In the genomic region with DNA sequence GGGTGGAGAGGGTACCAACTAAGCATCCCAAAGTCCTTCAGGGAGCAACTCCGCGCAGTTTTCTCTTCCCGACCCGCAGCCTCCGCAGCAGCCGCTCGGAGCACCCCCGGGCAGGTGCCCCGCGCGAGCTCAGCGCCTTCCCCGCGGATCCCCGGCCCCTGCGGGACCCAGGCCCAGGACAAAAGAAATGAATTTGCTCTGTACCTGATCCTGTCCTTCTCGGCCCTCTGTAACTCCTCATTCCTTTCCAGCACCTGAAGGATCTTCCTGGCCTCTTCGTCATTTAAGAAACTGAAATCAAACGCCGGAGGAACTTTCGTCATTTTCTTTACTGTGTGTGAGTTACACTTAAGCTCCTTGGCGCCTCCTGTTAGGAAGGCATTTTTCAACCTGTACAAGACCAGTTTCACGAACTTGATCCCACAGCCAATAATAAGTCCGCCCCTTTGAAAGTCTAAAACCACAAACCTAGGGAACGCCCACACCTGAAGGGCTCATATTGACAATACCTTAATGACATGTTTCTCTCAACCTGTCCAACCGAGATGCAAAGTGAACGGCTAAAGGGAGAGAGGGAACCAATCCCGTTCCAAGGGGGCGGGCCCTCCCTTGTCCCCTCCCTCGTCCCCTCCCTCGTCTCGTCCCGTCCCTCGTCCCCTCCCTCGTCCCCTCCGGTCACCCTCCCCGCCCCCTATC, we compare ENCODE assay signal across 1 cellular context.
A peak's percentile ranks its signal among the peaks of the same experiment; 100 is the strongest.
TF ChIP-seq lines count a peak whose summit lies in the region.

A gene with protein sequence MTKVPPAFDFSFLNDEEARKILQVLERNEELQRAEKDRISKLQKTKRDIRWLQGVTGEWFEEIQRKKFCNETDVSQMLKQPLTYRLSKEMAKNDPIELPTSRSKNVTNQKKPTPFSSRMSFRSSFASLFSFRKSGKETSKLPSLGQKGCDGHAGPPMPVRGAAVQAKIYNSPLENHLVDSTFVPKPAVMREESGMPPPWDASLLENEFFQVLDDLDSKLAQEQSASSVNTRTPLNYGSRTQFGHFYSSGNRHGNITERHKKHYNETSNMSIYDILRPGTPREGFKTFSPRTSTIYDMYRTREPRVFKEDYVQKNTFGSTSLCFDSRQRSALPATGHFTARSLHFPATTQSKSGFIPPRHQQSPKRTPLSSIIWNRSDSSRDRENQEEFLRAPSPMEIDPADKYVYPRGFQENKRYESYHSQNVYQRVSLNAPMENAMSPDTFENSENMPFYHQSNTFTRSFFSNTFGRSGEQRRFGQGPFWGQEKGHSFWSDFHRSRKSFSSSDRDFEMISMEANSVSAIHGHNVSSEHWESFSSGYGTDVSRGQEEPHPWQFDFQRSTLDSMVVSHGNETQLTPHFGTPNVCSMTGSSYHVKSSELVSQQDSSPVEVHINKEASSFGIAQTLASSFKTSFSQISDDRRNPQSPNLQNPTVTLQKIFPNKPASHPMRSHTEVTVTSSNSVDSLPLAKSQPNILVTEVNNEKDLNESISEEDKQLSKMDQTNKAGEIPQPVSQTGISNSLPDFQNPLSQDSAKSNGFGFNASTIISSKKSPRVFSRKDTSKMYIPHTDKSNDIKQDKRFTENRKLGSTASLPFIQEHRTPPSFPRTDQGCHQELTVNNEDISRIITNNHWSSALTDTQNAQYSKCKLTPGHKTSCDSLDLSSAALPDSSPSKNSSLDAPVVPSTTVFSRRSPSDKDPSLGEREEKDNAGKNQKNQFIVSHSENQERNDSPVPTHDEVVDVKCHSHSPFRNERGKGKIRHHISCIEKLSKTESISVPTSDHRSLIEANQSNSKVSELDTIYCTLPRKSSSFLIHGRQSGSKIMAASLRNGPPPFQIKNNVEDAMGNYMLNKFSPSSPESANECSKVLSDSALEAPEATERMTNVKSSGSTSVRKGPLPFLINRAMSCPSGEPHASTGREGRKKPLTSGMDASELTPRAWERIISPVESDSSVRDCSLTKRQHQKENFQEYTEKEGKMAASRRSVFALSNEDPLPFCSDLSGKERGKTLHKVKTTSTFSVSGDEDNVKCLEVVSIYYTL (N-terminal part only) (minus strand): TSS at position 555 of the 696 bp plus-strand sequence. CDS start 232 bp downstream, at position 323.

TF ChIP-seq in K562, 482 proteins besides CTCF, POLR2A, EP300 and RAD21 (continued from another document and continues in another):
- TF ChIP-seq, protein P1, sequence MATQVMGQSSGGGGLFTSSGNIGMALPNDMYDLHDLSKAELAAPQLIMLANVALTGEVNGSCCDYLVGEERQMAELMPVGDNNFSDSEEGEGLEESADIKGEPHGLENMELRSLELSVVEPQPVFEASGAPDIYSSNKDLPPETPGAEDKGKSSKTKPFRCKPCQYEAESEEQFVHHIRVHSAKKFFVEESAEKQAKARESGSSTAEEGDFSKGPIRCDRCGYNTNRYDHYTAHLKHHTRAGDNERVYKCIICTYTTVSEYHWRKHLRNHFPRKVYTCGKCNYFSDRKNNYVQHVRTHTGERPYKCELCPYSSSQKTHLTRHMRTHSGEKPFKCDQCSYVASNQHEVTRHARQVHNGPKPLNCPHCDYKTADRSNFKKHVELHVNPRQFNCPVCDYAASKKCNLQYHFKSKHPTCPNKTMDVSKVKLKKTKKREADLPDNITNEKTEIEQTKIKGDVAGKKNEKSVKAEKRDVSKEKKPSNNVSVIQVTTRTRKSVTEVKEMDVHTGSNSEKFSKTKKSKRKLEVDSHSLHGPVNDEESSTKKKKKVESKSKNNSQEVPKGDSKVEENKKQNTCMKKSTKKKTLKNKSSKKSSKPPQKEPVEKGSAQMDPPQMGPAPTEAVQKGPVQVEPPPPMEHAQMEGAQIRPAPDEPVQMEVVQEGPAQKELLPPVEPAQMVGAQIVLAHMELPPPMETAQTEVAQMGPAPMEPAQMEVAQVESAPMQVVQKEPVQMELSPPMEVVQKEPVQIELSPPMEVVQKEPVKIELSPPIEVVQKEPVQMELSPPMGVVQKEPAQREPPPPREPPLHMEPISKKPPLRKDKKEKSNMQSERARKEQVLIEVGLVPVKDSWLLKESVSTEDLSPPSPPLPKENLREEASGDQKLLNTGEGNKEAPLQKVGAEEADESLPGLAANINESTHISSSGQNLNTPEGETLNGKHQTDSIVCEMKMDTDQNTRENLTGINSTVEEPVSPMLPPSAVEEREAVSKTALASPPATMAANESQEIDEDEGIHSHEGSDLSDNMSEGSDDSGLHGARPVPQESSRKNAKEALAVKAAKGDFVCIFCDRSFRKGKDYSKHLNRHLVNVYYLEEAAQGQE (CRISPR knock-in tag; IDR thresholded peaks at IDR 0.05; ENCODE audit: low read depth) = no peak
- TF ChIP-seq NFXL1 (CRISPR knock-in tag; IDR thresholded peaks at IDR 0.05) (no peak), RBFOX2 (IDR thresholded peaks at IDR 0.05; ENCODE audit: low read depth, low read length) (peak; percentile 71), TAF1 (IDR thresholded peaks at IDR 0.05; ENCODE audit: control insufficient read depth, extremely low read depth, insufficient read depth, low read length, severe bottlenecking) (peak; percentile 48), HNRNPH1 (optimal IDR thresholded peaks at IDR 0.05; ENCODE audit: low read depth, low read length) (no peak), RBM25 (IDR thresholded peaks at IDR 0.05; ENCODE audit: low read depth, low read length, severe bottlenecking) (peak; percentile 16), BRD9 (IDR thresholded peaks at IDR 0.05; ENCODE audit: low read depth, partially characterized antibody) (peak; percentile 55), ZFX (CRISPR knock-in tag; IDR thresholded peaks at IDR 0.05) (peak; percentile 75), HDAC1 (IDR thresholded peaks at IDR 0.05) (peak in 1 of 2 experiments; percentile 42; a peak in 1 of 4 replicates), ATF7 (IDR thresholded peaks at IDR 0.05) (peak; percentile 52; the same call in 1 of the 2 replicates), ZBED1 (IDR thresholded peaks at IDR 0.05) (0 out of 2 replicates have a peak, but pooled peaks have one; percentile 34), SIN3A (IDR thresholded peaks at IDR 0.05; ENCODE audit: borderline replicate concordance in 2 of 2, control insufficient read depth in 1 of 2, low read depth in 2 of 2, low read length in 2 of 2) (peak in 1 of 2 experiments; percentile 61; a peak in 1 of 4 replicates), JUN (IDR thresholded peaks at IDR 0.05; ENCODE audit: borderline replicate concordance, low read depth, low read length) (no peak), JUN (CRISPR knock-in tag; IDR thresholded peaks at IDR 0.05; ENCODE audit: borderline replicate concordance) (0 out of 2 replicates have a peak, but pooled peaks have one; percentile 54), ESRRA (IDR thresholded peaks at IDR 0.05; ENCODE audit: borderline replicate concordance, low read depth) (peak; percentile 53; the same call in 1 of the 2 replicates), NFIC (IDR thresholded peaks at IDR 0.05) (peak; percentile 12; the same call in 1 of the 2 replicates), ZNF436 (CRISPR knock-in tag; IDR thresholded peaks at IDR 0.05) (no peak), CBX1 (IDR thresholded peaks at IDR 0.05; ENCODE audit: low read depth) (no peak), MAZ (CRISPR knock-in tag; conservative IDR thresholded peaks at IDR 0.05 in 1 of 2, IDR thresholded peaks at IDR 0.05 in 1 of 2) (peak; percentile 11 to 64; a peak in 2 of 4 replicates), MEF2D (tag; conservative IDR thresholded peaks at IDR 0.05; ENCODE audit: low read depth) (no peak), CEBPG (CRISPR knock-in tag; IDR thresholded peaks at IDR 0.05) (no peak), CEBPG (tag; conservative IDR thresholded peaks at IDR 0.05 in 1 of 2, IDR thresholded peaks at IDR 0.05 in 1 of 2) (peak in 1 of 2 experiments; percentile 28; a peak in 1 of 4 replicates)
- TF ChIP-seq, protein P2, sequence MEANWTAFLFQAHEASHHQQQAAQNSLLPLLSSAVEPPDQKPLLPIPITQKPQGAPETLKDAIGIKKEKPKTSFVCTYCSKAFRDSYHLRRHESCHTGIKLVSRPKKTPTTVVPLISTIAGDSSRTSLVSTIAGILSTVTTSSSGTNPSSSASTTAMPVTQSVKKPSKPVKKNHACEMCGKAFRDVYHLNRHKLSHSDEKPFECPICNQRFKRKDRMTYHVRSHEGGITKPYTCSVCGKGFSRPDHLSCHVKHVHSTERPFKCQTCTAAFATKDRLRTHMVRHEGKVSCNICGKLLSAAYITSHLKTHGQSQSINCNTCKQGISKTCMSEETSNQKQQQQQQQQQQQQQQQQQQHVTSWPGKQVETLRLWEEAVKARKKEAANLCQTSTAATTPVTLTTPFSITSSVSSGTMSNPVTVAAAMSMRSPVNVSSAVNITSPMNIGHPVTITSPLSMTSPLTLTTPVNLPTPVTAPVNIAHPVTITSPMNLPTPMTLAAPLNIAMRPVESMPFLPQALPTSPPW (CRISPR knock-in tag; IDR thresholded peaks at IDR 0.05) = peak; percentile 88
- TF ChIP-seq, protein P3, sequence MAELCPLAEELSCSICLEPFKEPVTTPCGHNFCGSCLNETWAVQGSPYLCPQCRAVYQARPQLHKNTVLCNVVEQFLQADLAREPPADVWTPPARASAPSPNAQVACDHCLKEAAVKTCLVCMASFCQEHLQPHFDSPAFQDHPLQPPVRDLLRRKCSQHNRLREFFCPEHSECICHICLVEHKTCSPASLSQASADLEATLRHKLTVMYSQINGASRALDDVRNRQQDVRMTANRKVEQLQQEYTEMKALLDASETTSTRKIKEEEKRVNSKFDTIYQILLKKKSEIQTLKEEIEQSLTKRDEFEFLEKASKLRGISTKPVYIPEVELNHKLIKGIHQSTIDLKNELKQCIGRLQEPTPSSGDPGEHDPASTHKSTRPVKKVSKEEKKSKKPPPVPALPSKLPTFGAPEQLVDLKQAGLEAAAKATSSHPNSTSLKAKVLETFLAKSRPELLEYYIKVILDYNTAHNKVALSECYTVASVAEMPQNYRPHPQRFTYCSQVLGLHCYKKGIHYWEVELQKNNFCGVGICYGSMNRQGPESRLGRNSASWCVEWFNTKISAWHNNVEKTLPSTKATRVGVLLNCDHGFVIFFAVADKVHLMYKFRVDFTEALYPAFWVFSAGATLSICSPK (IDR thresholded peaks at IDR 0.05; ENCODE audit: borderline replicate concordance) = 0 out of 2 replicates have a peak, but pooled peaks have one; percentile 18
- TF ChIP-seq, protein P4, sequence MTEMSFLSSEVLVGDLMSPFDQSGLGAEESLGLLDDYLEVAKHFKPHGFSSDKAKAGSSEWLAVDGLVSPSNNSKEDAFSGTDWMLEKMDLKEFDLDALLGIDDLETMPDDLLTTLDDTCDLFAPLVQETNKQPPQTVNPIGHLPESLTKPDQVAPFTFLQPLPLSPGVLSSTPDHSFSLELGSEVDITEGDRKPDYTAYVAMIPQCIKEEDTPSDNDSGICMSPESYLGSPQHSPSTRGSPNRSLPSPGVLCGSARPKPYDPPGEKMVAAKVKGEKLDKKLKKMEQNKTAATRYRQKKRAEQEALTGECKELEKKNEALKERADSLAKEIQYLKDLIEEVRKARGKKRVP (CRISPR knock-in tag; IDR thresholded peaks at IDR 0.05) = no peak
- TF ChIP-seq, protein P5, sequence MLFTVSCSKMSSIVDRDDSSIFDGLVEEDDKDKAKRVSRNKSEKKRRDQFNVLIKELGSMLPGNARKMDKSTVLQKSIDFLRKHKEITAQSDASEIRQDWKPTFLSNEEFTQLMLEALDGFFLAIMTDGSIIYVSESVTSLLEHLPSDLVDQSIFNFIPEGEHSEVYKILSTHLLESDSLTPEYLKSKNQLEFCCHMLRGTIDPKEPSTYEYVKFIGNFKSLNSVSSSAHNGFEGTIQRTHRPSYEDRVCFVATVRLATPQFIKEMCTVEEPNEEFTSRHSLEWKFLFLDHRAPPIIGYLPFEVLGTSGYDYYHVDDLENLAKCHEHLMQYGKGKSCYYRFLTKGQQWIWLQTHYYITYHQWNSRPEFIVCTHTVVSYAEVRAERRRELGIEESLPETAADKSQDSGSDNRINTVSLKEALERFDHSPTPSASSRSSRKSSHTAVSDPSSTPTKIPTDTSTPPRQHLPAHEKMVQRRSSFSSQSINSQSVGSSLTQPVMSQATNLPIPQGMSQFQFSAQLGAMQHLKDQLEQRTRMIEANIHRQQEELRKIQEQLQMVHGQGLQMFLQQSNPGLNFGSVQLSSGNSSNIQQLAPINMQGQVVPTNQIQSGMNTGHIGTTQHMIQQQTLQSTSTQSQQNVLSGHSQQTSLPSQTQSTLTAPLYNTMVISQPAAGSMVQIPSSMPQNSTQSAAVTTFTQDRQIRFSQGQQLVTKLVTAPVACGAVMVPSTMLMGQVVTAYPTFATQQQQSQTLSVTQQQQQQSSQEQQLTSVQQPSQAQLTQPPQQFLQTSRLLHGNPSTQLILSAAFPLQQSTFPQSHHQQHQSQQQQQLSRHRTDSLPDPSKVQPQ (CRISPR knock-in tag; IDR thresholded peaks at IDR 0.05; ENCODE audit: borderline replicate concordance) = no peak
- TF ChIP-seq, protein P6, sequence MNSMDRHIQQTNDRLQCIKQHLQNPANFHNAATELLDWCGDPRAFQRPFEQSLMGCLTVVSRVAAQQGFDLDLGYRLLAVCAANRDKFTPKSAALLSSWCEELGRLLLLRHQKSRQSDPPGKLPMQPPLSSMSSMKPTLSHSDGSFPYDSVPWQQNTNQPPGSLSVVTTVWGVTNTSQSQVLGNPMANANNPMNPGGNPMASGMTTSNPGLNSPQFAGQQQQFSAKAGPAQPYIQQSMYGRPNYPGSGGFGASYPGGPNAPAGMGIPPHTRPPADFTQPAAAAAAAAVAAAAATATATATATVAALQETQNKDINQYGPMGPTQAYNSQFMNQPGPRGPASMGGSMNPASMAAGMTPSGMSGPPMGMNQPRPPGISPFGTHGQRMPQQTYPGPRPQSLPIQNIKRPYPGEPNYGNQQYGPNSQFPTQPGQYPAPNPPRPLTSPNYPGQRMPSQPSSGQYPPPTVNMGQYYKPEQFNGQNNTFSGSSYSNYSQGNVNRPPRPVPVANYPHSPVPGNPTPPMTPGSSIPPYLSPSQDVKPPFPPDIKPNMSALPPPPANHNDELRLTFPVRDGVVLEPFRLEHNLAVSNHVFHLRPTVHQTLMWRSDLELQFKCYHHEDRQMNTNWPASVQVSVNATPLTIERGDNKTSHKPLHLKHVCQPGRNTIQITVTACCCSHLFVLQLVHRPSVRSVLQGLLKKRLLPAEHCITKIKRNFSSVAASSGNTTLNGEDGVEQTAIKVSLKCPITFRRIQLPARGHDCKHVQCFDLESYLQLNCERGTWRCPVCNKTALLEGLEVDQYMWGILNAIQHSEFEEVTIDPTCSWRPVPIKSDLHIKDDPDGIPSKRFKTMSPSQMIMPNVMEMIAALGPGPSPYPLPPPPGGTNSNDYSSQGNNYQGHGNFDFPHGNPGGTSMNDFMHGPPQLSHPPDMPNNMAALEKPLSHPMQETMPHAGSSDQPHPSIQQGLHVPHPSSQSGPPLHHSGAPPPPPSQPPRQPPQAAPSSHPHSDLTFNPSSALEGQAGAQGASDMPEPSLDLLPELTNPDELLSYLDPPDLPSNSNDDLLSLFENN (IDR thresholded peaks at IDR 0.05; ENCODE audit: low read depth in 2 of 2, low read length in 2 of 2) = no peak; a peak in 1 of 4 replicates
- TF ChIP-seq, protein P7, sequence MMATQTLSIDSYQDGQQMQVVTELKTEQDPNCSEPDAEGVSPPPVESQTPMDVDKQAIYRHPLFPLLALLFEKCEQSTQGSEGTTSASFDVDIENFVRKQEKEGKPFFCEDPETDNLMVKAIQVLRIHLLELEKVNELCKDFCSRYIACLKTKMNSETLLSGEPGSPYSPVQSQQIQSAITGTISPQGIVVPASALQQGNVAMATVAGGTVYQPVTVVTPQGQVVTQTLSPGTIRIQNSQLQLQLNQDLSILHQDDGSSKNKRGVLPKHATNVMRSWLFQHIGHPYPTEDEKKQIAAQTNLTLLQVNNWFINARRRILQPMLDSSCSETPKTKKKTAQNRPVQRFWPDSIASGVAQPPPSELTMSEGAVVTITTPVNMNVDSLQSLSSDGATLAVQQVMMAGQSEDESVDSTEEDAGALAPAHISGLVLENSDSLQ (IDR thresholded peaks at IDR 0.05) = peak; percentile 94
